8 cellular contexts compared by ENCODE assay signal in genomic region chr5:75049581-75050274, GRCh38. TPM values are rescaled to one million over a fixed set of nuclear protein-coding genes. Genes with fewer than 3 reads are reported as not detected.
DNase-seq lines count a peak whose midpoint lies in the region; ATAC-seq and TF ChIP-seq lines count a peak whose summit lies in the region.

No MANE protein-coding gene starts in this region.

- no peaks in the 10 kb centered on the region for H3K9me3 ChIP-seq in OCI-LY1 (ENCODE audit: low read length)

- H3F3A ChIP-seq in OCI-LY1 (ENCODE audit: insufficient read depth, low read length): no peaks in the 10 kb centered on the region

- H3K4me3 ChIP-seq in H7 (ENCODE audit: insufficient read depth, low read depth, low read length) (no peak overlapping the region), OCI-LY1 (ENCODE audit: low read depth, low read length, poor library complexity, severe bottlenecking) (no peak overlapping the region)

- no peak overlapping the region for H3K4me2 ChIP-seq in OCI-LY1 (ENCODE audit: low read length)

- no peak overlapping the region for H2AFZ ChIP-seq in OCI-LY1 (ENCODE audit: low read length)

- H3K27me3 ChIP-seq in H7 (ENCODE audit: control insufficient read depth, insufficient read depth, low read length) (peaks cover 10% of the 10 kb centered on the region; the same call in 1 of the 2 replicates), OCI-LY1 (ENCODE audit: insufficient read depth, low read length) (no peaks in the 10 kb centered on the region)

- no peaks in the 10 kb centered on the region for H3K4me1 ChIP-seq in OCI-LY1 (ENCODE audit: insufficient read depth, low read length, severe bottlenecking)

- no peak overlapping the region for H3K4me3 Mint-ChIP-seq in osteocyte (ENCODE audit: unreplicated experiment)

- TF ChIP-seq CTCF in OCI-LY1 (IDR thresholded peaks at IDR 0.05; ENCODE audit: low read length) (peak; percentile 84), osteocyte (IDR thresholded peaks at IDR 0.05) (peak; percentile 75)

- in situ Hi-C loops in G401 (cut with HindIII; ENCODE audit: low sequenced_read_pairs): no loop called here

- peaks cover 53% of the 10 kb centered on the region for H3K4me1 Mint-ChIP-seq in osteocyte (ENCODE audit: unreplicated experiment)

- ATAC-seq in HG03439 (IDR thresholded peaks at IDR 0.05; ENCODE audit: unreplicated experiment): no peak

- no peaks in the 10 kb centered on the region for H3K9me2 ChIP-seq in OCI-LY1 (ENCODE audit: low read depth, low read length)

- H3K79me2 ChIP-seq in OCI-LY1 (ENCODE audit: insufficient read depth, low read length): no peaks in the 10 kb centered on the region

- H4K20me1 ChIP-seq in OCI-LY1 (ENCODE audit: insufficient read depth, low read length): no peaks in the 10 kb centered on the region

- H3K27ac ChIP-seq in OCI-LY1 (ENCODE audit: low read depth, low read length, poor library complexity, severe bottlenecking): no peak overlapping the region

- H3K27ac Mint-ChIP-seq in osteocyte (ENCODE audit: unreplicated experiment): no peak overlapping the region

- peak; percentile 57 for DNase-seq in AG20443 (ENCODE audit: low spot score)
- DNase-seq in H7: peak; percentile 58
- DNase-seq in activated T-cell treated with anti-CD3 and anti-CD28 coated beads, Interleukin-2, amount 50 U/mL, for 1 hour: peak; percentile 66
- peak; percentile 48 for DNase-seq in fibroblast of gingiva (ENCODE audit: low read depth)
- no peak for DNase-seq in osteocyte (ENCODE audit: extremely low spot score, unreplicated experiment)
- DNase-seq in G401 (ENCODE audit: low spot score): no peak

- peaks cover 15% of the 10 kb centered on the region for H3K36me3 Mint-ChIP-seq in osteocyte (ENCODE audit: unreplicated experiment)

- no peaks in the 10 kb centered on the region for H3K27me3 Mint-ChIP-seq in osteocyte (ENCODE audit: unreplicated experiment)

- peaks cover 5% of the 10 kb centered on the region for H3K9me3 Mint-ChIP-seq in osteocyte (ENCODE audit: unreplicated experiment)

- H3K36me3 ChIP-seq in H7 (replicated peaks; ENCODE audit: control insufficient read depth, insufficient read depth, low read length) (peaks cover 5% of the 10 kb centered on the region; the same call in 1 of the 2 replicates), OCI-LY1 (ENCODE audit: insufficient read depth, low read length) (no peaks in the 10 kb centered on the region)

- H3K9ac ChIP-seq in OCI-LY1 (ENCODE audit: low read length): no peak overlapping the region

RNA-seq across cellular contexts. Expression of gene GCNT4, which starts 2.6 kb away (rescaled TPM):
- 2.4 and 4.1 TPM in 2 replicates for total RNA-seq in H7 (2014; rRNA removed; shearing (Covaris generic))
- 1.9 and 2.1 TPM in 2 replicates for total RNA-seq in osteocyte
- total RNA-seq in G401 (2014; rRNA removed; shearing (Covaris generic)): 63.2 and 92.1 TPM in 2 replicates

Comparison
In these comparisons a context has a peak if more than half of its experiments do, and no peak if none do; other contexts are left out.
1. DNase-seq: peak in AG20443 (single experiment), H7 (single experiment), activated T-cell treated with anti-CD3 and anti-CD28 coated beads, Interleukin-2, amount 50 U/mL, for 1 hour (single experiment) and fibroblast of gingiva (single experiment); none in osteocyte (single experiment) and G401 (single experiment).
2. RNA of gene GCNT4, which starts 2.6 kb away (total RNA-seq): 63.2 to 92.1 TPM in G401; 2.4 to 4.1 TPM in H7 and 1.9 to 2.1 TPM in osteocyte; every median in the first group is over 10 times any median in the second.